In the genomic region with DNA sequence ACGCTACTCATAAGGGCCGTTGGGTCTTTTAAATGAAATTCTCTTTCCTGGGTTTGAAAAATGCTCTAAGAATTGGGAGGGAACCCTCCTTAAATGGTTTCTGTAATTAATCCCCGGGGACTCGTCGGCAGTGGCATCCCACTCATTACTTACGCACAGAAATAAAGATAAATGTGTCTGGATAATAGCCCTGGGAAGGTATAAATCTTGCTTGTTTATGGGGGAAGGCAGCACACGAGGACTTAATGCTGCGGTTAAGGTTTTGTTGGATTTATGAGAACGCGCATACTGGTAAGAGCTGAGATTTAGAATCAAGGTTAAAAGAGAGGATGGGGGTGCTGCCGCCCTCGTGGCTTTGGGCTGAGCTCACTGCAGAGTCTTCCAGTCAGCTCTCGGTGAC, we compare ENCODE assay signal across 18 cellular contexts.
DNase-seq lines count a peak whose midpoint lies in the region; ATAC-seq and TF ChIP-seq lines count a peak whose summit lies in the region.
"Had no signal": no experiment of that assay in that cellular context is flagged by ENCODE, and none has a peak within 500 bp of the region (broad histone marks: within the 10 kb centered on the region; RNA-seq: fewer than 3 reads in every experiment).

No MANE protein-coding gene starts in this region.

- CTCF ChIA-PET in A673 (lab: Charles Lee): interaction anchor here (0.5 kb wide), 1 partner anchor 50 kb away, joined by 3 read pairs; no protein-coding TSS in a partner anchor
- CTCF ChIA-PET in HEK293 (lab: Yijun Ruan, JAX): no interaction called here

- H3K4me3 Mint-ChIP-seq in nephron progenitor cell: no peak overlapping the region
- H3K4me3 Mint-ChIP-seq: B cell; CD4-positive, CD25-positive, alpha-beta regulatory T cell; CD8-positive, alpha-beta T cell; H9; HFFc6 had no signal

- H2BK15ac ChIP-seq in neuronal stem cell (ENCODE audit: low read length): no peak overlapping the region

- no peak overlapping the region for H3K27ac Mint-ChIP-seq in nephron progenitor cell
- H3K27ac Mint-ChIP-seq: B cell; CD4-positive, CD25-positive, alpha-beta regulatory T cell; CD8-positive, alpha-beta T cell; HFFc6 had no signal

- H3K4me1 Mint-ChIP-seq in nephron progenitor cell: peaks cover 29% of the 10 kb centered on the region
- H3K4me1 Mint-ChIP-seq: B cell; CD4-positive, CD25-positive, alpha-beta regulatory T cell had no signal

- no peak overlapping the region for H2AFZ ChIP-seq in neuronal stem cell (ENCODE audit: low read length)
- H2AFZ ChIP-seq: GM23248 had no signal

- H3K23ac ChIP-seq in neuronal stem cell (ENCODE audit: low read depth, low read length, poor library complexity): no peak overlapping the region

- peak; percentile 40 for DNase-seq in A673 (ENCODE audit: low spot score)
- DNase-seq in nephron progenitor cell: peak; percentile 15
- DNase-seq in mesenteric fat pad (ENCODE audit: low spot score): no peak
- DNase-seq in neuronal stem cell (ENCODE audit: low spot score): no peak
- DNase-seq: Caco-2; CD4-positive, CD25-positive, alpha-beta regulatory T cell; CD8-positive, alpha-beta T cell; DMS153; DND-41; GM23248; H9; HFFc6 had no signal

- no peaks in the 10 kb centered on the region for H3K9me3 ChIP-seq in A673 (ENCODE audit: low read depth, low read length, poor library complexity, severe bottlenecking)
- H3K9me3 ChIP-seq in HEK293 (ENCODE audit: control insufficient read depth, insufficient read depth, low read depth, low read length): no peaks in the 10 kb centered on the region
- peaks cover 0 to 5% of the 10 kb centered on the region in 2 donors for H3K9me3 ChIP-seq in neuronal stem cell (replicated peaks in 1 of 2; ENCODE audit: control insufficient read depth in 2 of 2, insufficient read depth in 1 of 2, low read depth in 1 of 2, low read length in 2 of 2)

- no CpG with 5 or more reads among the region's 13 CpGs for WGBS in neuronal stem cell (ENCODE audit: extremely low coverage in 2 of 2, insufficient read length in 2 of 2, insufficient replicate concordance in 1 of 2), 2 donors

- no peak overlapping the region for H2BK5ac ChIP-seq in neuronal stem cell (ENCODE audit: low read length)

- no peak for ATAC-seq in HG02678 (IDR thresholded peaks at IDR 0.05; ENCODE audit: unreplicated experiment)
- ATAC-seq: CD8-positive, alpha-beta T cell; HCT116 had no signal

- H3K9ac ChIP-seq in neuronal stem cell (ENCODE audit: low read depth, low read length, poor library complexity): no peak overlapping the region
- H3K9ac ChIP-seq: BLaER1, GM23248 had no signal

- H2BK12ac ChIP-seq in neuronal stem cell (ENCODE audit: low read length): no peak overlapping the region

- H3K27ac ChIP-seq in A673 (ENCODE audit: low read depth, low read length, poor library complexity, severe bottlenecking) (no peak overlapping the region), HEK293 (ENCODE audit: extremely low read depth, low read depth, low read length) (no peak overlapping the region), neuronal stem cell (replicated peaks; ENCODE audit: low read length) (no peak overlapping the region)
- H3K27ac ChIP-seq: BLaER1, C4-2B, GM23248 had no signal

- H2AK5ac ChIP-seq in neuronal stem cell (ENCODE audit: low read depth, low read length): no peak overlapping the region

- H3K4ac ChIP-seq in neuronal stem cell (ENCODE audit: low read length): no peak overlapping the region

- H3K9me3 Mint-ChIP-seq in nephron progenitor cell: peaks cover 19% of the 10 kb centered on the region

- H3K36me3 ChIP-seq in A673 (ENCODE audit: insufficient read depth, low read length, poor library complexity, severe bottlenecking): no peaks in the 10 kb centered on the region
- no peaks in the 10 kb centered on the region for H3K36me3 ChIP-seq in HEK293 (ENCODE audit: control insufficient read depth in 2 of 2, insufficient read depth in 1 of 2, low read length in 2 of 2)
- peaks cover 0 to 11% of the 10 kb centered on the region in 2 donors for H3K36me3 ChIP-seq in neuronal stem cell (replicated peaks in 1 of 2; ENCODE audit: control insufficient read depth in 2 of 2, insufficient read depth in 2 of 2, low read length in 2 of 2)
- H3K36me3 ChIP-seq: BLaER1 had no signal

- no peak overlapping the region for H4K8ac ChIP-seq in neuronal stem cell (ENCODE audit: low read depth, low read length)

- H3K14ac ChIP-seq in neuronal stem cell (ENCODE audit: low read length): no peak overlapping the region

- H3K27me3 Mint-ChIP-seq in nephron progenitor cell (ENCODE audit: low read depth, poor library complexity): peaks cover 25% of the 10 kb centered on the region

- no peak overlapping the region for H2BK120ac ChIP-seq in neuronal stem cell (ENCODE audit: low read depth, low read length)

- POLR2A ChIA-PET in A673 (lab: Charles Lee; ENCODE audit: low non-redundant PET): no interaction called here
- POLR2A ChIA-PET in HEK293 (lab: Yijun Ruan, JAX): interaction anchor here (0.7 kb wide), 1 partner anchor 15 kb away, joined by 3 read pairs; no protein-coding TSS in a partner anchor

- H4K91ac ChIP-seq in neuronal stem cell (ENCODE audit: low read depth, low read length, poor library complexity): no peak overlapping the region

- no peak overlapping the region for H3K18ac ChIP-seq in neuronal stem cell (ENCODE audit: low read length)

- no peak for TF ChIP-seq CTCF in A673 (conservative IDR thresholded peaks at IDR 0.05; ENCODE audit: low read depth, low read length)
- TF ChIP-seq CTCF in HEK293 (tag by site-specific recombination; IDR thresholded peaks at IDR 0.05): no peak
- no peak for TF ChIP-seq CTCF in nephron progenitor cell (IDR thresholded peaks at IDR 0.05)

- no TSS peak for BruUV-seq in A673 (replicated peaks; lab: Mats Ljungman, UMichigan)

- H3K79me1 ChIP-seq in neuronal stem cell (ENCODE audit: low read depth, low read length): peaks cover 2% of the 10 kb centered on the region

- H3K4me1 ChIP-seq in A673 (ENCODE audit: insufficient read depth, low read length, poor library complexity, severe bottlenecking): peaks cover 18% of the 10 kb centered on the region
- peaks cover 11% of the 10 kb centered on the region for H3K4me1 ChIP-seq in HEK293 (ENCODE audit: control insufficient read depth, insufficient read depth, low read length)
- H3K4me1 ChIP-seq in neuronal stem cell (ENCODE audit: control insufficient read depth in 2 of 2, insufficient read depth in 1 of 2, low read depth in 1 of 2, low read length in 2 of 2): peaks cover 0 to 3% of the 10 kb centered on the region in 2 donors
- H3K4me1 ChIP-seq: Caco-2 had no signal

- H3K4me2 ChIP-seq in neuronal stem cell (ENCODE audit: insufficient read depth, low read length, poor library complexity, severe bottlenecking): no peak overlapping the region
- H3K4me2 ChIP-seq: BLaER1 had no signal

- H3K36me3 Mint-ChIP-seq in nephron progenitor cell (ENCODE audit: low read depth): peaks cover 13% of the 10 kb centered on the region
- H3K36me3 Mint-ChIP-seq: CD4-positive, CD25-positive, alpha-beta regulatory T cell; CD8-positive, alpha-beta T cell had no signal

- H3K4me3 ChIP-seq in A673 (ENCODE audit: low read depth, low read length, poor library complexity, severe bottlenecking) (no peak overlapping the region), HEK293 (ENCODE audit: low read depth, low read length) (no peak overlapping the region), neuronal stem cell (ENCODE audit: low read length in 2 of 2) (no peak overlapping the region)
- H3K4me3 ChIP-seq: BLaER1, GM23248 had no signal

- H3K27me3 ChIP-seq in A673 (replicated peaks; ENCODE audit: insufficient read depth, low read depth, low read length, poor library complexity) (peaks cover 11% of the 10 kb centered on the region), neuronal stem cell (ENCODE audit: control insufficient read depth in 3 of 3, insufficient read depth in 3 of 3, low read depth in 1 of 3, low read length in 3 of 3) (peaks cover 0 to 2% (median 0%) of the 10 kb centered on the region in 3 experiments)
- H3K27me3 ChIP-seq: BLaER1 had no signal

- intact Hi-C loops in A673 (cut with micrococcal nuclease; ENCODE audit: unreplicated experiment): no loop called here

TF ChIP-seq in HEK293, 187 proteins besides CTCF, POLR2A, EP300 and RAD21 (continues in another document):
- TF ChIP-seq ZNF214 (tag by site-specific recombination; IDR thresholded peaks at IDR 0.05; ENCODE audit: borderline replicate concordance) (no peak), FEZF1 (tag by site-specific recombination; IDR thresholded peaks at IDR 0.05) (peak; percentile 78; the same call in 1 of the 2 replicates), GLIS2 (tag by site-specific recombination; IDR thresholded peaks at IDR 0.05) (no peak), ZNF132 (tag by site-specific recombination; IDR thresholded peaks at IDR 0.05; ENCODE audit: borderline replicate concordance) (no peak), BCL11A (tag by site-specific recombination; IDR thresholded peaks at IDR 0.05; ENCODE audit: low read depth) (peak; percentile 81), ZNF19 (tag by site-specific recombination; IDR thresholded peaks at IDR 0.05; ENCODE audit: low read depth) (no peak), ZFP3 (tag by site-specific recombination; IDR thresholded peaks at IDR 0.05; ENCODE audit: low read depth) (no peak), ZFHX2 (tag by site-specific recombination; conservative IDR thresholded peaks at IDR 0.05) (peak; percentile 64), PRDM1 (tag by site-specific recombination; IDR thresholded peaks at IDR 0.05) (no peak), ZNF341 (tag by site-specific recombination; IDR thresholded peaks at IDR 0.05; ENCODE audit: low read depth) (peak; percentile 29; the same call in 1 of the 2 replicates), ZNF292 (tag by site-specific recombination; IDR thresholded peaks at IDR 0.05; ENCODE audit: borderline replicate concordance, low read depth) (no peak)
- TF ChIP-seq, protein P1, sequence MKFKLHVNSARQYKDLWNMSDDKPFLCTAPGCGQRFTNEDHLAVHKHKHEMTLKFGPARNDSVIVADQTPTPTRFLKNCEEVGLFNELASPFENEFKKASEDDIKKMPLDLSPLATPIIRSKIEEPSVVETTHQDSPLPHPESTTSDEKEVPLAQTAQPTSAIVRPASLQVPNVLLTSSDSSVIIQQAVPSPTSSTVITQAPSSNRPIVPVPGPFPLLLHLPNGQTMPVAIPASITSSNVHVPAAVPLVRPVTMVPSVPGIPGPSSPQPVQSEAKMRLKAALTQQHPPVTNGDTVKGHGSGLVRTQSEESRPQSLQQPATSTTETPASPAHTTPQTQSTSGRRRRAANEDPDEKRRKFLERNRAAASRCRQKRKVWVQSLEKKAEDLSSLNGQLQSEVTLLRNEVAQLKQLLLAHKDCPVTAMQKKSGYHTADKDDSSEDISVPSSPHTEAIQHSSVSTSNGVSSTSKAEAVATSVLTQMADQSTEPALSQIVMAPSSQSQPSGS (tag by site-specific recombination; IDR thresholded peaks at IDR 0.05; ENCODE audit: low read depth): peak; percentile 63; the same call in 1 of the 2 replicates

Comparison
In these comparisons a context has a peak if more than half of its experiments do, and no peak if none do; other contexts are left out.
1. DNase-seq: peak in A673 (single experiment) and nephron progenitor cell (single experiment); none in mesenteric fat pad (single experiment) and neuronal stem cell (single experiment).